In the genomic region with DNA sequence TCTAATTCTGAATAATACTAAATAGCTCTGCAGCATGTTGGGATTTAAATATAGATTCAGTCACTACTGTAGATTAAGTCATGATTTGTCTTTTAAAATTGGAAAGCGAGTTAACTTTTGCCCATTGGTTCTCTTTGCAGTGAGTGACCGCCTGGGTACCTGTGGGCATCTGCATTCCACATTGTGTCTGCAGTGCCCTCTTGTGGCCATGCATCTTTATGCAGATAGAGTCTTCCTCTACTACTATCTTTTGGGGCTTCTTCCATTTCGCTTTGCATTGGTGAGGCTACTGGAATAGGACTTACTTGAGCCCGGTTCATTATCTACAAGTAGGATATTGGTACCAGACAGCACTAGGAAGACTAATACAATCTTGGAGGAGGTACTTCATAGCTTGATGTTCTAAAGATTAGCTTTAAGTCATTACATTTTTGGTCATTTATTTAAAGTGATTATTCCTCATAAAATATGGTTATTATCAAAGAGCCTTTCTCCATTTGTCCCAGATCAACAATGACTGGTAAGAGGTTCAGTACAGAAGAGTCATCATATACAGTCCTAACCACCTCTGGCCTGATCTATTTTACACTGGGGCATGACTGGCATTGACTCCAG, we compare ENCODE assay signal across 9 cellular contexts.
A peak's percentile ranks its signal among the peaks of the same experiment; 100 is the strongest.
DNase-seq lines count a peak whose midpoint lies in the region; ATAC-seq and TF ChIP-seq lines count a peak whose summit lies in the region.
"Had no signal": no experiment of that assay in that cellular context is flagged by ENCODE, and none has a peak within 500 bp of the region (broad histone marks: within the 10 kb centered on the region; RNA-seq: fewer than 3 reads in every experiment).

No MANE protein-coding gene starts in this region.

- no peak overlapping the region for H3K27ac ChIP-seq in CD4-positive, alpha-beta T cell (ENCODE audit: low read depth, low read length)
- H3K27ac ChIP-seq in neural cell (ENCODE audit: low read length), result no peak overlapping the region
- H3K27ac ChIP-seq in upper lobe of right lung, result no peak overlapping the region

- peaks cover 5% of the 10 kb centered on the region for H3K4me1 ChIP-seq in upper lobe of right lung

- H4K20me1 ChIP-seq in neural cell (ENCODE audit: insufficient read depth), result no peaks in the 10 kb centered on the region

- no peaks in the 10 kb centered on the region for H3K9me3 ChIP-seq in CD4-positive, alpha-beta T cell (ENCODE audit: control insufficient read depth, low read length)
- no peaks in the 10 kb centered on the region for H3K9me3 ChIP-seq in neural cell (ENCODE audit: low read length)
- H3K9me3 ChIP-seq in upper lobe of right lung, result no peaks in the 10 kb centered on the region

- no peaks in the 10 kb centered on the region for H3F3A ChIP-seq in neural cell (ENCODE audit: insufficient read depth, low read length, poor library complexity, severe bottlenecking)

- H3K4me3 ChIP-seq in neural cell (ENCODE audit: low read length), result no peak overlapping the region
- H3K4me3 ChIP-seq in upper lobe of right lung, result no peak overlapping the region

- H3K9me3 Mint-ChIP-seq in CD4-positive, alpha-beta T cell, result no peaks in the 10 kb centered on the region
- H3K9me3 Mint-ChIP-seq: activated naive CD4-positive, alpha-beta T cell treated with anti-CD3 and anti-CD28 coated beads, Interleukin-2, amount 50 U/mL, for 24 hours had no signal

- H3K9me2 ChIP-seq in neural cell (ENCODE audit: insufficient read depth, low read length), result no peaks in the 10 kb centered on the region

- TF ChIP-seq CTCF in CD4-positive, alpha-beta T cell (IDR thresholded peaks at IDR 0.05), result peak; percentile 84
- TF ChIP-seq CTCF in neural cell (IDR thresholded peaks at IDR 0.05; ENCODE audit: poor library complexity, severe bottlenecking) (peak; percentile 45), upper lobe of right lung (IDR thresholded peaks at IDR 0.05) (peak; percentile 85)

- no peak overlapping the region for H2AFZ ChIP-seq in neural cell (ENCODE audit: low read depth, low read length)

- CTCF ChIA-PET in CD4-positive, alpha-beta T cell (lab: Charles Lee), result interaction anchor here (1.0 to 1.7 kb wide), 4 partner anchors 8 to 290 kb away, joined by 3 read pairs; no protein-coding TSS in a partner anchor

- peaks cover 17% of the 10 kb centered on the region for H3K4me1 Mint-ChIP-seq in CD4-positive, alpha-beta T cell (ENCODE audit: low read depth)

- no peak overlapping the region for H3K4me3 Mint-ChIP-seq in CD4-positive, alpha-beta T cell
- H3K4me3 Mint-ChIP-seq: activated naive CD4-positive, alpha-beta T cell treated with anti-CD3 and anti-CD28 coated beads, Interleukin-2, amount 50 U/mL, for 24 hours had no signal

- H3K36me3 Mint-ChIP-seq in CD4-positive, alpha-beta T cell (ENCODE audit: low read depth), result no peaks in the 10 kb centered on the region
- H3K36me3 Mint-ChIP-seq: activated naive CD4-positive, alpha-beta T cell treated with anti-CD3 and anti-CD28 coated beads, Interleukin-2, amount 50 U/mL, for 24 hours had no signal

- POLR2A ChIA-PET in CD4-positive, alpha-beta T cell (lab: Charles Lee), result no interaction called here

- H3K27ac Mint-ChIP-seq in CD4-positive, alpha-beta T cell, result no peak overlapping the region
- H3K27ac Mint-ChIP-seq: activated naive CD4-positive, alpha-beta T cell treated with anti-CD3 and anti-CD28 coated beads, Interleukin-2, amount 50 U/mL, for 24 hours had no signal

- peak; percentile 61 for ATAC-seq in CD4-positive, alpha-beta T cell (ENCODE audit: poor library complexity)
- peak; percentile 90 for ATAC-seq in GM18868 (IDR thresholded peaks at IDR 0.05; ENCODE audit: unreplicated experiment)
- peak; percentile 82 for ATAC-seq in HG03095 (IDR thresholded peaks at IDR 0.05; ENCODE audit: unreplicated experiment)
- peak; percentile 58 for ATAC-seq in esophagus mucosa
- ATAC-seq in upper lobe of right lung, result peak; percentile 84

- no peak for TF ChIP-seq RAD21 in neural cell (conservative IDR thresholded peaks at IDR 0.05)

- H3K9ac ChIP-seq in neural cell (ENCODE audit: low read length), result no peak overlapping the region

- no peaks in the 10 kb centered on the region for H3K36me3 ChIP-seq in neural cell (ENCODE audit: insufficient read depth, low read length)
- no peaks in the 10 kb centered on the region for H3K36me3 ChIP-seq in upper lobe of right lung

- TF ChIP-seq EP300 in neural cell (conservative IDR thresholded peaks at IDR 0.05; ENCODE audit: poor library complexity, severe bottlenecking), result no peak

- no peaks in the 10 kb centered on the region for H3K79me2 ChIP-seq in neural cell (replicated peaks; ENCODE audit: insufficient read depth, low read length)

- no peak overlapping the region for H3K4me2 ChIP-seq in neural cell (ENCODE audit: low read length)

- intact Hi-C loops in CD4-positive, alpha-beta T cell (cut with DNase I, micrococcal nuclease), result loop anchor here (2.0 to 10.0 kb wide), 3 partner anchors 293 to 1293 kb away; no protein-coding TSS in a partner anchor
- intact Hi-C loops in upper lobe of right lung (cut with DNase I), result no loop called here

- H3K27me3 ChIP-seq in CD4-positive, alpha-beta T cell (ENCODE audit: control insufficient read depth, insufficient read depth, low read length), result no peaks in the 10 kb centered on the region
- no peaks in the 10 kb centered on the region for H3K27me3 ChIP-seq in neural cell (ENCODE audit: insufficient read depth, low read depth, low read length)
- peaks cover 4% of the 10 kb centered on the region for H3K27me3 ChIP-seq in upper lobe of right lung

- H3K27me3 Mint-ChIP-seq in CD4-positive, alpha-beta T cell, result no peaks in the 10 kb centered on the region
- H3K27me3 Mint-ChIP-seq: activated naive CD4-positive, alpha-beta T cell treated with anti-CD3 and anti-CD28 coated beads, Interleukin-2, amount 50 U/mL, for 24 hours had no signal

- DNase-seq in CD4-positive, alpha-beta T cell, result peak in 8 of 10 experiments; percentile 9 to 45 (median 26)
- DNase-seq in NCI-H526 (lab: John Stamatoyannopoulos, UW) (peak; percentile 5 to 71), upper lobe of right lung (no peak)
- peak; percentile 62 to 64 for DNase-seq in activated CD4-positive, alpha-beta T cell treated with anti-CD3 and anti-CD28 coated beads, Interleukin-2, amount 50 U/mL, for 48 hours

TF ChIP-seq in neural cell, 6 proteins besides CTCF, POLR2A, EP300 and RAD21:
- TF ChIP-seq SMC3 (conservative IDR thresholded peaks at IDR 0.05; ENCODE audit: poor library complexity), result peak; percentile 48
- no peak for TF ChIP-seq MXI1 (conservative IDR thresholded peaks at IDR 0.05; ENCODE audit: poor library complexity, severe bottlenecking)
